9 cellular contexts compared by ENCODE assay signal in genomic region chr4:173211838-173212237, GRCh38. TPM values are rescaled to one million over a fixed set of nuclear protein-coding genes. Genes with fewer than 3 reads are reported as not detected.
A peak's percentile ranks its signal among the peaks of the same experiment; 100 is the strongest.
DNase-seq lines count a peak whose midpoint lies in the region; ATAC-seq, FAIRE-seq and TF ChIP-seq lines count a peak whose summit lies in the region.
"Had no signal": no experiment of that assay in that cellular context is flagged by ENCODE, and none has a peak within 500 bp of the region (broad histone marks: within the 10 kb centered on the region; RNA-seq: fewer than 3 reads in every experiment).

No MANE protein-coding gene starts in this region.

- no peak overlapping the region for H2AFZ ChIP-seq in keratinocyte (ENCODE audit: control insufficient read depth, low read length)

- no peaks in the 10 kb centered on the region for H3K9me3 Mint-ChIP-seq in CD8-positive, alpha-beta T cell
- no peaks in the 10 kb centered on the region for H3K9me3 Mint-ChIP-seq in CD14-positive monocyte
- H3K9me3 Mint-ChIP-seq: dendritic cell treated with granulocyte-macrophage colony-stimulating factor and Interleukin-4, amounts not matched to agents 40 ng/mL and 50 ng/mL, for 4 days had no signal

- no peaks in the 10 kb centered on the region for H3K9me1 ChIP-seq in keratinocyte (ENCODE audit: control insufficient read depth, extremely low read depth, insufficient read depth, low read length)

- CTCF ChIA-PET in CD8-positive, alpha-beta T cell (lab: Charles Lee): interaction anchor here (1.3 kb wide), 1 partner anchor 90 kb away, joined by 3 read pairs; no protein-coding TSS in a partner anchor

- H3K9me3 ChIP-seq in SJSA1 (replicated peaks) (no peaks in the 10 kb centered on the region), keratinocyte (ENCODE audit: control insufficient read depth, low read depth, low read length) (no peaks in the 10 kb centered on the region)
- no peaks in the 10 kb centered on the region for H3K9me3 ChIP-seq in CD8-positive, alpha-beta T cell (ENCODE audit: low read length)

- H3K9ac ChIP-seq in keratinocyte (ENCODE audit: control insufficient read depth, extremely low read depth, insufficient read depth, low read length): no peak overlapping the region

- peak; percentile 67 for DNase-seq in Daoy (ENCODE audit: low read depth)
- peak in 1 of 2 experiments; percentile 40 for DNase-seq in SJSA1 (ENCODE audit: low read depth in 1 of 2, low spot score in 2 of 2)
- no peak for DNase-seq in keratinocyte (ENCODE audit: low read depth, low spot score)
- no peak for DNase-seq in CD8-positive, alpha-beta T cell
- no peak for DNase-seq in posterior cingulate gyrus
- no peak for DNase-seq in CD14-positive monocyte (ENCODE audit: low spot score)
- no peak for DNase-seq in activated CD4-positive, alpha-beta T cell treated with anti-CD3 and anti-CD28 coated beads for 4 hours

- peaks cover 14% of the 10 kb centered on the region for H3K36me3 Mint-ChIP-seq in CD8-positive, alpha-beta T cell
- peaks cover 17 to 21% of the 10 kb centered on the region in 2 donors for H3K36me3 Mint-ChIP-seq in CD14-positive monocyte

- peaks cover 18% of the 10 kb centered on the region for H3K4me1 Mint-ChIP-seq in CD8-positive, alpha-beta T cell (ENCODE audit: low read depth)
- peaks cover 2% of the 10 kb centered on the region for H3K4me1 Mint-ChIP-seq in CD14-positive monocyte

- H3K27me3 ChIP-seq in SJSA1 (replicated peaks): no peaks in the 10 kb centered on the region
- no peaks in the 10 kb centered on the region for H3K27me3 ChIP-seq in keratinocyte (ENCODE audit: control insufficient read depth, extremely low read depth, insufficient read depth, low read length)
- H3K27me3 ChIP-seq in CD8-positive, alpha-beta T cell (ENCODE audit: insufficient read depth, low read length): no peaks in the 10 kb centered on the region

- ATAC-seq in HG02610 (IDR thresholded peaks at IDR 0.05; ENCODE audit: unreplicated experiment): peak; percentile 86
- no peak for ATAC-seq in CD8-positive, alpha-beta T cell

- dilution Hi-C loops in keratinocyte (cut with MboI; ENCODE audit: extremely low pct_ligation_motif_present, low sequenced_read_pairs): no loop called here

- POLR2A ChIA-PET in CD8-positive, alpha-beta T cell (lab: Charles Lee): no interaction called here

- H3K4me1 ChIP-seq in SJSA1 (replicated peaks): peaks cover 29% of the 10 kb centered on the region
- H3K4me1 ChIP-seq in keratinocyte (ENCODE audit: control insufficient read depth, extremely low read depth, insufficient read depth, low read length): peaks cover 35% of the 10 kb centered on the region
- no peaks in the 10 kb centered on the region for H3K4me1 ChIP-seq in CD8-positive, alpha-beta T cell (ENCODE audit: insufficient read depth, low read length)

- no peaks in the 10 kb centered on the region for H4K20me1 ChIP-seq in keratinocyte (ENCODE audit: control insufficient read depth, extremely low read depth, insufficient read depth, low read length)

- H3K4me3 Mint-ChIP-seq in CD8-positive, alpha-beta T cell: no peak overlapping the region
- H3K4me3 Mint-ChIP-seq in CD14-positive monocyte: no peak overlapping the region
- H3K4me3 Mint-ChIP-seq: dendritic cell treated with granulocyte-macrophage colony-stimulating factor and Interleukin-4, amounts not matched to agents 40 ng/mL and 50 ng/mL, for 4 days had no signal

- TF ChIP-seq CTCF in keratinocyte (optimal IDR thresholded peaks at IDR 0.05 in 1 of 3, IDR thresholded peaks at IDR 0.05 in 1 of 3, conservative IDR thresholded peaks at IDR 0.05 in 1 of 3; ENCODE audit: extremely low read depth in 1 of 3, insufficient read depth in 2 of 3, low read length in 3 of 3) (no peak), CD14-positive monocyte (IDR thresholded peaks at IDR 0.05) (no peak)
- no peak for TF ChIP-seq CTCF in CD8-positive, alpha-beta T cell (IDR thresholded peaks at IDR 0.05)

- no peak overlapping the region for H3K27ac Mint-ChIP-seq in CD8-positive, alpha-beta T cell
- no peak overlapping the region for H3K27ac Mint-ChIP-seq in CD14-positive monocyte
- H3K27ac Mint-ChIP-seq: dendritic cell treated with granulocyte-macrophage colony-stimulating factor and Interleukin-4, amounts not matched to agents 40 ng/mL and 50 ng/mL, for 4 days had no signal

- H3K79me2 ChIP-seq in keratinocyte (ENCODE audit: control insufficient read depth, insufficient read depth, low read length): peaks cover 3% of the 10 kb centered on the region

- H3K36me3 ChIP-seq in SJSA1: no peaks in the 10 kb centered on the region
- no peaks in the 10 kb centered on the region for H3K36me3 ChIP-seq in keratinocyte (ENCODE audit: control insufficient read depth in 2 of 2, extremely low read depth in 1 of 2, insufficient read depth in 2 of 2, low read length in 2 of 2)
- no peaks in the 10 kb centered on the region for H3K36me3 ChIP-seq in CD8-positive, alpha-beta T cell (ENCODE audit: insufficient read depth, low read length)

- intact Hi-C loops in CD8-positive, alpha-beta T cell (cut with DNase I, micrococcal nuclease): no loop called here
- intact Hi-C loops in posterior cingulate gyrus (cut with DNase I): no loop called here
- intact Hi-C loops in CD14-positive monocyte (cut with micrococcal nuclease): no loop called here

- H3K27me3 Mint-ChIP-seq in CD8-positive, alpha-beta T cell (ENCODE audit: low read depth): no peaks in the 10 kb centered on the region
- H3K27me3 Mint-ChIP-seq in CD14-positive monocyte (ENCODE audit: low read depth in 3 of 3): no peaks in the 10 kb centered on the region
- H3K27me3 Mint-ChIP-seq: dendritic cell treated with granulocyte-macrophage colony-stimulating factor and Interleukin-4, amounts not matched to agents 40 ng/mL and 50 ng/mL, for 4 days had no signal

- H3K4me2 ChIP-seq in keratinocyte (ENCODE audit: control insufficient read depth, extremely low read depth, insufficient read depth, low read depth, low read length): peak overlapping the region; percentile 6

- FAIRE-seq in keratinocyte (lab: Jason Lieb, UNC): peak; percentile 90

- H3K4me3 ChIP-seq in SJSA1 (no peak overlapping the region), keratinocyte (ENCODE audit: control insufficient read depth in 2 of 3, extremely low read depth in 1 of 3, insufficient read depth in 2 of 3, low read depth in 1 of 3, low read length in 3 of 3) (no peak overlapping the region)
- no peak overlapping the region for H3K4me3 ChIP-seq in CD8-positive, alpha-beta T cell (ENCODE audit: low read depth, low read length)

- H3K27ac ChIP-seq in SJSA1 (0 out of 2 replicates have a peak overlapping the region, but pooled peaks have one; percentile 7), keratinocyte (ENCODE audit: control insufficient read depth, insufficient read depth, low read length) (peak overlapping the region; percentile 47)
- H3K27ac ChIP-seq in CD8-positive, alpha-beta T cell (ENCODE audit: low read depth, low read length): no peak overlapping the region

RNA-seq across cellular contexts. Expression of gene GALNT7, which starts 43.2 kb away (rescaled TPM):
- total RNA-seq in Daoy (2014; rRNA removed; shearing (Covaris generic)): 21.3 and 21.9 TPM in 2 replicates
- total RNA-seq in SJSA1 (2014; rRNA removed; shearing (Covaris generic)): 14.8 and 24.7 TPM in 2 replicates
- polyA plus RNA-seq in keratinocyte (19.6 to 28.8 TPM (median 22.6 TPM) in 3 replicates), CD14-positive monocyte (10 to 100 TPM; 19.7 to 29.0 TPM)
- polyA plus RNA-seq in keratinocyte (2011; ENCODE audit: low read depth): 12.2 TPM
- 6.5 and 13.4 TPM in 2 replicates for polyA plus RNA-seq in keratinocyte (2011; cell fraction: cytosol; rRNA removed)
- 39.3 and 54.5 TPM in 2 replicates for polyA plus RNA-seq in keratinocyte (2011; cell fraction: nucleus; rRNA removed)
- polyA plus RNA-seq in keratinocyte (2012; ENCODE audit: low replicate concordance): 9.7 and 21.8 TPM in 2 replicates
- 13.6 to 31.6 TPM (median 24.1 TPM) in 3 replicates for polyA minus RNA-seq in keratinocyte
- 18.4 TPM for polyA minus RNA-seq in keratinocyte (2011; cell fraction: cytosol; rRNA and poly(A)+ RNA removed)
- 49.8 and 87.4 TPM in 2 replicates for polyA minus RNA-seq in keratinocyte (2011; cell fraction: nucleus; rRNA and poly(A)+ RNA removed)
- 1 to 10 TPM; 4.4 to 7.3 TPM for total RNA-seq in CD8-positive, alpha-beta T cell
